ENCODE assay signal across 8 cellular contexts in genomic region chr17:47315451-47316266, GRCh38. TPM values are rescaled to one million over a fixed set of nuclear protein-coding genes. Genes with fewer than 3 reads are reported as not detected.
DNase-seq lines count a peak whose midpoint lies in the region; ATAC-seq lines count a peak whose summit lies in the region.

No MANE protein-coding gene starts in this region.

- intact Hi-C loops in left cardiac atrium (cut with DNase I), result loop anchor here (1.0 to 5.0 kb wide), 2 partner anchors 78 to 86 kb away; no protein-coding TSS in a partner anchor

- ATAC-seq in left cardiac atrium, result peak; percentile 67 to 81
- no peak for ATAC-seq in HG02642 (IDR thresholded peaks at IDR 0.05; ENCODE audit: poor library complexity, unreplicated experiment)
- no peak for ATAC-seq in GM18511 (IDR thresholded peaks at IDR 0.05; ENCODE audit: unreplicated experiment)

- DNase-seq in DMS79 (lab: John Stamatoyannopoulos, UW) (peak; percentile 31), HPDE6-E6E7 (ENCODE audit: extremely low spot score) (peak; percentile 60), NCI-H82 (lab: John Stamatoyannopoulos, UW) (peak; percentile 79), amniotic stem cell (lab: John Stamatoyannopoulos, UW) (peak; percentile 88), left cardiac atrium (no peak), putamen (ENCODE audit: low spot score) (peak; percentile 58)

RNA-seq across cellular contexts. Expression of gene EFCAB13, which starts 8.1 kb away (rescaled TPM):
- 1 to 10 TPM; 5.7 to 6.8 TPM for total RNA-seq in left cardiac atrium

Comparison
In these comparisons a context has a peak if more than half of its experiments do, and no peak if none do; other contexts are left out.
1. ATAC-seq: peak in left cardiac atrium (2 of 2); none in HG02642 (single experiment) and GM18511 (single experiment).